ENCODE assay signal across 8 cellular contexts in the genomic region with DNA sequence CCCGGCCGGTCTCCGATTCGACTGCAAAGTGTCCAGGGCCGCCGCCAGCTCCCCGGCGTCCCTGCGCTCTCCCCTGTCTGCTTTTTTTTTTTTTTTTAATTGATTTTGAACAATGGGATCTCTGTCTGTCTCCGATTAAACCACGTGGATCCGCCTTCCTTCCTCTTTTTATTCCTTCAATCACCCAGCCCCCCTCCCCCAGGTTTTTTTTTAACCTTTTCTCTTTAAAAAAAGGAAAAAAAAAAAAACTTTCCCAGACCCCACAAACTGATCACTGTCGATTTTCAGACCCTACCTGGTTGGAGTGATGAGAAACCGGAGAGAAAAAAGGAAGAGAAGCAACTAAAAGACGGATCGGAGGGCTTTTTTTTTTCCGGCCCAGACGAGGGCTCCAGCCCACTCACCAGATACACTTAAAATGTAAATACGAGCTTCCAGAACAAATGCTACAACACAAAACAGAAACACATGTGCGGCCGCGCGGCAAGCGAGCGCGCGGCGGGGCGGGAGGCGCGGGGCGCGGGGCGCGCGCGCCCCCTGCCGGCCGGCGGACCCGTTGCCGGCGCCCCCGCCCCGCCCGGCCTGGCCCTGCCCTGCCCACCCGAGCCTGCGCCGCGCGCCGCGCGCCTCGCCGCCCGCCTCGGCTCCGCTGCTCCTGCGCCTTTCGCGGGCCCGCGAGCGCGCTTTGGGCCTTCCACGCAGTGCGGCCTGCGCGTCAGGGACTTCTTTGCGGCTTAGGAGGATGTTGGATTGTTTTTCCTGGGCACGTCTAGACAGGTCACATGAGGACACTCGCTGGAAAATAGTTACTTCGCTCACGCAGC. TPM values are rescaled to one million over a fixed set of nuclear protein-coding genes. Genes with fewer than 3 reads are reported as not detected.
DNase-seq lines count a peak whose midpoint lies in the region; ATAC-seq and TF ChIP-seq lines count a peak whose summit lies in the region.

A gene (minus strand): TSS at position 428 of the 824 bp plus-strand sequence. CDS start 1,163 bp downstream, outside the sequence.

- no peaks in the 10 kb centered on the region for H3K9me3 ChIP-seq in IMR-90 (ENCODE audit: control insufficient read depth, insufficient read depth, low read length)
- no peaks in the 10 kb centered on the region for H3K9me3 ChIP-seq in Panc1 (ENCODE audit: control insufficient read depth, insufficient read depth, low read depth, low read length)

- H4K5ac ChIP-seq in IMR-90 (ENCODE audit: low read depth, low read length): peak within 1 kb of the TSS; percentile 76

- H3K36me3 ChIP-seq in IMR-90 (ENCODE audit: control insufficient read depth, insufficient read depth, low read length): peaks cover 9% of the 10 kb centered on the region
- peaks cover 2% of the 10 kb centered on the region; the same call in 1 of the 2 replicates for H3K36me3 ChIP-seq in Panc1 (ENCODE audit: control insufficient read depth, insufficient read depth, low read length)

- intact Hi-C loops in IMR-90 (cut with micrococcal nuclease): loop anchor here (5.0 kb wide), 1 partner anchor 168 kb away; no protein-coding TSS in a partner anchor
- intact Hi-C loops in Panc1 (cut with micrococcal nuclease; ENCODE audit: unreplicated experiment): no loop called here
- intact Hi-C loops in natural killer cell (cut with micrococcal nuclease): loop anchor here (1.0 kb wide), 1 partner anchor 19 kb away; no protein-coding TSS in a partner anchor

- peak within 1 kb of the TSS; percentile 91 for H3K56ac ChIP-seq in IMR-90 (ENCODE audit: extremely low read depth, insufficient read depth, low read length)

- H3K4me3 ChIP-seq in IMR-90 (ENCODE audit: insufficient read depth, low read depth, low read length) (peak within 1 kb of the TSS; percentile 90), Panc1 (ENCODE audit: low read depth in 2 of 2, low read length in 2 of 2) (peak within 1 kb of the TSS; percentile 81 to 93)

- peak within 1 kb of the TSS; percentile 91 for H3K27ac Mint-ChIP-seq in activated T-helper 17 cell treated with anti-CD3 and anti-CD28 coated beads, Interleukin-2, amount 50 U/mL, for 72 hours
- H3K27ac Mint-ChIP-seq in natural killer cell: peak within 1 kb of the TSS; percentile 85 to 91

- H3K9me3 Mint-ChIP-seq in activated T-helper 17 cell treated with anti-CD3 and anti-CD28 coated beads, Interleukin-2, amount 50 U/mL, for 72 hours: no peaks in the 10 kb centered on the region
- H3K9me3 Mint-ChIP-seq in natural killer cell: no peaks in the 10 kb centered on the region

- H3K23ac ChIP-seq in IMR-90 (ENCODE audit: low read depth, low read length): peak within 1 kb of the TSS; percentile 91

- peak within 1 kb of the TSS; percentile 96 for H3K27ac ChIP-seq in C4-2B
- H3K27ac ChIP-seq in IMR-90 (ENCODE audit: insufficient read depth, low read length): peak within 1 kb of the TSS; percentile 92
- peak within 1 kb of the TSS; percentile 96 for H3K27ac ChIP-seq in Panc1 (ENCODE audit: low read length)

- ATAC-seq in GM19328 (IDR thresholded peaks at IDR 0.05; ENCODE audit: unreplicated experiment) (peak; percentile 53), IMR-90 (ENCODE audit: low read depth) (peak; percentile 77), Panc1 (peak; percentile 83), natural killer cell (peak; percentile 76 to 89 (median 80))
- peak; percentile 79 for ATAC-seq in activated T-helper 17 cell treated with anti-CD3 and anti-CD28 coated beads, Interleukin-2, amount 50 U/mL, for 72 hours (replicated peaks)

- H2BK15ac ChIP-seq in IMR-90 (ENCODE audit: low read depth, low read length): peak within 1 kb of the TSS; percentile 92; the same call in 2 of the 3 replicates

- H3K27me3 ChIP-seq in IMR-90 (ENCODE audit: control insufficient read depth, insufficient read depth, low read length) (no peaks in the 10 kb centered on the region), Panc1 (ENCODE audit: control insufficient read depth, insufficient read depth, low read length) (no peaks in the 10 kb centered on the region)

- H2AK5ac ChIP-seq in IMR-90 (ENCODE audit: low read depth, low read length): peak within 1 kb of the TSS; percentile 73; the same call in 1 of the 2 replicates

- dilution Hi-C loops in IMR-90 (cut with HindIII; ENCODE audit: low sequenced_read_pairs, unreplicated experiment): no loop called here

- no peak for TF ChIP-seq RAD21 in IMR-90 (IDR thresholded peaks at IDR 0.05; ENCODE audit: low read length)

- 2% methylated on average over 28 of the region's 75 CpGs; no CpG with 5 or more reads in 1 of the 2 experiments for WGBS in IMR-90 (ENCODE audit: extremely low coverage in 2 of 2, insufficient read length in 1 of 2), 2 experiments

- H3K36me3 Mint-ChIP-seq in activated T-helper 17 cell treated with anti-CD3 and anti-CD28 coated beads, Interleukin-2, amount 50 U/mL, for 72 hours (ENCODE audit: low read depth): peaks cover 38% of the 10 kb centered on the region
- H3K36me3 Mint-ChIP-seq in natural killer cell: no peaks in the 10 kb centered on the region

- peaks cover 8 to 32% of the 10 kb centered on the region in 2 experiments for H3K79me1 ChIP-seq in IMR-90 (ENCODE audit: low read depth in 1 of 2, low read length in 2 of 2)

- DNase-seq in IMR-90 (peak; percentile 80), Panc1 (ENCODE audit: low read depth, low spot score) (no peak), fibroblast of peridontal ligament (ENCODE audit: extremely low read depth) (peak; percentile 79), natural killer cell (peak; percentile 61)
- DNase-seq in stimulated activated naive CD4-positive, alpha-beta T cell treated with Interleukin-2 at 50 U/mL for 16 hours (lab: John Stamatoyannopoulos, UW): peak; percentile 63

- peak within 1 kb of the TSS; percentile 71 for H2AK9ac ChIP-seq in IMR-90 (replicated peaks; ENCODE audit: low read depth, low read length, poor library complexity)

- H3K4me1 ChIP-seq in IMR-90 (ENCODE audit: control insufficient read depth, insufficient read depth, low read length) (peaks cover 22% of the 10 kb centered on the region), Panc1 (ENCODE audit: control insufficient read depth, insufficient read depth, low read length) (peaks cover 40% of the 10 kb centered on the region)

- peak within 1 kb of the TSS; percentile 74 for H4K91ac ChIP-seq in IMR-90 (ENCODE audit: insufficient read depth, low read depth, low read length)

- peaks cover 23% of the 10 kb centered on the region for H4K20me1 ChIP-seq in IMR-90 (ENCODE audit: insufficient read depth, low read length)

- H2BK5ac ChIP-seq in IMR-90 (ENCODE audit: low read depth, low read length, poor library complexity, severe bottlenecking): peak within 1 kb of the TSS; percentile 90

- H4K8ac ChIP-seq in IMR-90 (ENCODE audit: low read depth in 2 of 2, low read length in 2 of 2): peak within 1 kb of the TSS; percentile 91 to 92

- TF ChIP-seq CTCF in C4-2B (conservative IDR thresholded peaks at IDR 0.05): peak; percentile 50
- peak; percentile 35 for TF ChIP-seq CTCF in IMR-90 (conservative IDR thresholded peaks at IDR 0.05; ENCODE audit: low read depth, low read length)
- no peak; the same call in 1 of the 2 replicates for TF ChIP-seq CTCF in Panc1 (IDR thresholded peaks at IDR 0.05)
- TF ChIP-seq CTCF in natural killer cell (IDR thresholded peaks at IDR 0.05): no peak

- POLR2A ChIA-PET in IMR-90 (lab: Charles Lee; ENCODE audit: unreplicated experiment) (interaction anchor here (0.6 to 0.7 kb wide), 3 partner anchors 45 to 245 kb away, joined by 3 to 7 read pairs (median 3); no protein-coding TSS in a partner anchor), Panc1 (lab: Charles Lee) (interaction anchor here (0.6 kb wide), 1 partner anchor 118 kb away, joined by 3 read pairs; no protein-coding TSS in a partner anchor)

- H3K4me3 Mint-ChIP-seq in activated T-helper 17 cell treated with anti-CD3 and anti-CD28 coated beads, Interleukin-2, amount 50 U/mL, for 72 hours: peak within 1 kb of the TSS; percentile 88
- H3K4me3 Mint-ChIP-seq in natural killer cell: peak within 1 kb of the TSS; percentile 96

- BruUV-seq in IMR-90 (replicated peaks; lab: Mats Ljungman, UMichigan) (no TSS peak), Panc1 (replicated peaks; lab: Mats Ljungman, UMichigan) (TSS peak; percentile 40)

- no peaks in the 10 kb centered on the region for H3K4me1 Mint-ChIP-seq in activated T-helper 17 cell treated with anti-CD3 and anti-CD28 coated beads, Interleukin-2, amount 50 U/mL, for 72 hours
- H3K4me1 Mint-ChIP-seq in natural killer cell: peaks cover 21 to 39% of the 10 kb centered on the region in 2 donors

- peak within 1 kb of the TSS; percentile 93 for H2AFZ ChIP-seq in IMR-90 (replicated peaks; ENCODE audit: low read length, poor library complexity)

- in situ Hi-C loops in IMR-90 (cut with MboI; ENCODE audit: low sequenced_read_pairs) (no loop called here), Panc1 (cut with HindIII; ENCODE audit: low pct_unique_long_range_greater_than_20kb, low sequenced_read_pairs) (no loop called here)

- TF ChIP-seq POLR2A in IMR-90 (IDR thresholded peaks at IDR 0.05; ENCODE audit: low read depth, low read length): peak; percentile 80

- H3K27me3 Mint-ChIP-seq in activated T-helper 17 cell treated with anti-CD3 and anti-CD28 coated beads, Interleukin-2, amount 50 U/mL, for 72 hours: no peaks in the 10 kb centered on the region
- H3K27me3 Mint-ChIP-seq in natural killer cell (ENCODE audit: low read depth in 2 of 2): peaks cover 7 to 22% of the 10 kb centered on the region in 2 donors

- peak within 1 kb of the TSS; percentile 43 for H3K18ac ChIP-seq in IMR-90 (ENCODE audit: low read depth, low read length)

- peak within 1 kb of the TSS; percentile 32; the same call in 1 of the 2 replicates for H2BK20ac ChIP-seq in IMR-90 (ENCODE audit: low read depth, low read length)

- H3K9ac ChIP-seq in IMR-90 (ENCODE audit: low read depth, low read length): peak within 1 kb of the TSS; percentile 90

- peak within 1 kb of the TSS; percentile 97 for H3K14ac ChIP-seq in IMR-90 (replicated peaks; ENCODE audit: low read depth, low read length)

- CTCF ChIA-PET in IMR-90 (lab: Yijun Ruan, JAX) (interaction anchor here (0.6 to 0.7 kb wide), 3 partner anchors 15 to 1733 kb away, joined by 3 to 5 read pairs (median 4); no protein-coding TSS in a partner anchor), Panc1 (lab: Charles Lee) (interaction anchor here (0.7 kb wide), 1 partner anchor 172 kb away, joined by 6 read pairs; no protein-coding TSS in a partner anchor)

- H2BK120ac ChIP-seq in IMR-90 (ENCODE audit: low read depth, low read length): peak within 1 kb of the TSS; percentile 81

- H3K9me1 ChIP-seq in IMR-90 (ENCODE audit: insufficient read depth, low read length): peaks cover 8% of the 10 kb centered on the region; the same call in 1 of the 2 replicates

- H3K4me2 ChIP-seq in IMR-90 (ENCODE audit: low read depth, low read length): peak within 1 kb of the TSS; percentile 79

- peak within 1 kb of the TSS; percentile 89 for H3K4ac ChIP-seq in IMR-90 (ENCODE audit: low read depth, low read length)

RNA-seq across cellular contexts. Expression of the gene that starts here (rescaled TPM):
- total RNA-seq in IMR-90 (2012; rRNA removed): 24.0 and 24.2 TPM in 2 replicates
- polyA plus RNA-seq in IMR-90 (2012; rRNA removed): 38.9 and 43.5 TPM in 2 replicates
- 33.7 and 55.9 TPM in 2 replicates for polyA plus RNA-seq in IMR-90 (2012; cell fraction: cytosol; rRNA removed)
- polyA plus RNA-seq in IMR-90 (2012; cell fraction: nucleus; rRNA removed; ENCODE audit: low replicate concordance): 83.0 and 140 TPM in 2 replicates
- total RNA-seq in Panc1 (2021; ENCODE audit: unreplicated experiment): 116 TPM
- 106 TPM for polyA plus RNA-seq in Panc1 (2012; ENCODE audit: insufficient read length)
- 100 to 1,000 TPM in 1 of 2 donors, 10 to 100 TPM in 1; 60.5 to 108 TPM for total RNA-seq in activated T-helper 17 cell treated with anti-CD3 and anti-CD28 coated beads, Interleukin-2, amount 50 U/mL, for 72 hours
- 10 to 100 TPM; 55.2 to 76.8 (median 73.2) TPM for total RNA-seq in natural killer cell

Comparison
In these comparisons a context has a peak if more than half of its experiments do, and no peak if none do; other contexts are left out.
1. CTCF ChIP-seq: peak in C4-2B (single experiment) and IMR-90 (single experiment); none in Panc1 (single experiment) and natural killer cell (single experiment).
2. Peak in every context shown above with its lines, with median percentiles within 50 percentile points of each other: H3K27ac ChIP-seq and ATAC-seq.